Comparison of ENCODE assay signal across 1 cellular context in the genomic region with DNA sequence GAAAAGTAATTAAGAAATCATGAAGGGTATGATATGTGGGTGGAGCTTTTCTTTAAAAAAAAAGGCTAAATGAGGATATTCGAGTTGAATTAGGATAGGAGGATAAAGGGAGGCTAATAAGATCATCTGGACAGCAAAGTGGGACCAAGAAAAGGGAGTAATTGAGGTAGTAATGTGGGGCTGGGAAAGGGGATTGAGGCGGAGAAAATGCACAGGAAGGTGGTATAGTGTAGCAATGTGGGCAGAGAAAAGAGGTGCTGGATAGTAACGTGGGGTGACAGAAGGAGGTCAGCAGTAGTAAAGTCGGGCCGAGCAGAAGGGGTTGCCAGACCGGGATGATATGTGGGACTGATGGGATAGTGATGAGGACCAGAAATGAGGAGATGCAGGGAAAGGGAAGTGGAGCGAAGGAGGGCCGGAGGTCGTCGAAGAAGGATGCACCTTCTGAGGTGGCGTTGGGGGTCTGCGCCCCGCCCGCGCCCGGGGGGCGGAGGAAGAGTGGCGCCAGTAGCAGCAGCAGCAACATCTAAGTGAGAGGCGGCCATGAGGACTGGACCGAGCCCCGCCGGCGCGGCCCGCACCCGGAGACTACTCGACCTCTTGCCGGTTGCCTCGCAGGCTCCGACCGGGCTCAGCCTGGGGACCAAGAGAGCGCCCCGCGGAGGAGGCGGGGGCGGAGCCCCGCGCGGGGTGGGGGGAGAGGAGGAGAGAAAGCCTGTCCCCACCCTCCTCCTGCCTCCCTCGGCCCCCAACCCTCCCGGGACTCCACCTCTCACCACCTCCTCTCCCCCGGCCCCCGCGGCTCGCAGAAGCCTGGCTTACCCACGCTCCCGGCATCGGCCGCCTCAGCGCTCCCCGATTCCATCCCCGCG.
TF ChIP-seq lines count a peak whose summit lies in the region.

No MANE protein-coding gene starts in this region.

TF ChIP-seq in WTC11, 78 proteins besides CTCF, POLR2A, EP300 and RAD21 (continued from another document):
- TF ChIP-seq, protein P1, sequence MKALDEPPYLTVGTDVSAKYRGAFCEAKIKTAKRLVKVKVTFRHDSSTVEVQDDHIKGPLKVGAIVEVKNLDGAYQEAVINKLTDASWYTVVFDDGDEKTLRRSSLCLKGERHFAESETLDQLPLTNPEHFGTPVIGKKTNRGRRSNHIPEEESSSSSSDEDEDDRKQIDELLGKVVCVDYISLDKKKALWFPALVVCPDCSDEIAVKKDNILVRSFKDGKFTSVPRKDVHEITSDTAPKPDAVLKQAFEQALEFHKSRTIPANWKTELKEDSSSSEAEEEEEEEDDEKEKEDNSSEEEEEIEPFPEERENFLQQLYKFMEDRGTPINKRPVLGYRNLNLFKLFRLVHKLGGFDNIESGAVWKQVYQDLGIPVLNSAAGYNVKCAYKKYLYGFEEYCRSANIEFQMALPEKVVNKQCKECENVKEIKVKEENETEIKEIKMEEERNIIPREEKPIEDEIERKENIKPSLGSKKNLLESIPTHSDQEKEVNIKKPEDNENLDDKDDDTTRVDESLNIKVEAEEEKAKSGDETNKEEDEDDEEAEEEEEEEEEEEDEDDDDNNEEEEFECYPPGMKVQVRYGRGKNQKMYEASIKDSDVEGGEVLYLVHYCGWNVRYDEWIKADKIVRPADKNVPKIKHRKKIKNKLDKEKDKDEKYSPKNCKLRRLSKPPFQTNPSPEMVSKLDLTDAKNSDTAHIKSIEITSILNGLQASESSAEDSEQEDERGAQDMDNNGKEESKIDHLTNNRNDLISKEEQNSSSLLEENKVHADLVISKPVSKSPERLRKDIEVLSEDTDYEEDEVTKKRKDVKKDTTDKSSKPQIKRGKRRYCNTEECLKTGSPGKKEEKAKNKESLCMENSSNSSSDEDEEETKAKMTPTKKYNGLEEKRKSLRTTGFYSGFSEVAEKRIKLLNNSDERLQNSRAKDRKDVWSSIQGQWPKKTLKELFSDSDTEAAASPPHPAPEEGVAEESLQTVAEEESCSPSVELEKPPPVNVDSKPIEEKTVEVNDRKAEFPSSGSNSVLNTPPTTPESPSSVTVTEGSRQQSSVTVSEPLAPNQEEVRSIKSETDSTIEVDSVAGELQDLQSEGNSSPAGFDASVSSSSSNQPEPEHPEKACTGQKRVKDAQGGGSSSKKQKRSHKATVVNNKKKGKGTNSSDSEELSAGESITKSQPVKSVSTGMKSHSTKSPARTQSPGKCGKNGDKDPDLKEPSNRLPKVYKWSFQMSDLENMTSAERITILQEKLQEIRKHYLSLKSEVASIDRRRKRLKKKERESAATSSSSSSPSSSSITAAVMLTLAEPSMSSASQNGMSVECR (CRISPR knock-in tag; IDR thresholded peaks at IDR 0.05; ENCODE audit: borderline replicate concordance): 0 out of 2 replicates have a peak, but pooled peaks have one; percentile 16
- TF ChIP-seq, protein P2, sequence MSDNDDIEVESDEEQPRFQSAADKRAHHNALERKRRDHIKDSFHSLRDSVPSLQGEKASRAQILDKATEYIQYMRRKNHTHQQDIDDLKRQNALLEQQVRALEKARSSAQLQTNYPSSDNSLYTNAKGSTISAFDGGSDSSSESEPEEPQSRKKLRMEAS (CRISPR knock-in tag; IDR thresholded peaks at IDR 0.05): peak; percentile 23; the same call in 1 of the 2 replicates
- TF ChIP-seq ZNF317 (CRISPR knock-in tag; IDR thresholded peaks at IDR 0.05; ENCODE audit: borderline replicate concordance, low read depth) (no peak), SMAD3 (CRISPR knock-in tag; IDR thresholded peaks at IDR 0.05; ENCODE audit: borderline replicate concordance) (0 out of 2 replicates have a peak, but pooled peaks have one; percentile 35)
- TF ChIP-seq, protein P3, sequence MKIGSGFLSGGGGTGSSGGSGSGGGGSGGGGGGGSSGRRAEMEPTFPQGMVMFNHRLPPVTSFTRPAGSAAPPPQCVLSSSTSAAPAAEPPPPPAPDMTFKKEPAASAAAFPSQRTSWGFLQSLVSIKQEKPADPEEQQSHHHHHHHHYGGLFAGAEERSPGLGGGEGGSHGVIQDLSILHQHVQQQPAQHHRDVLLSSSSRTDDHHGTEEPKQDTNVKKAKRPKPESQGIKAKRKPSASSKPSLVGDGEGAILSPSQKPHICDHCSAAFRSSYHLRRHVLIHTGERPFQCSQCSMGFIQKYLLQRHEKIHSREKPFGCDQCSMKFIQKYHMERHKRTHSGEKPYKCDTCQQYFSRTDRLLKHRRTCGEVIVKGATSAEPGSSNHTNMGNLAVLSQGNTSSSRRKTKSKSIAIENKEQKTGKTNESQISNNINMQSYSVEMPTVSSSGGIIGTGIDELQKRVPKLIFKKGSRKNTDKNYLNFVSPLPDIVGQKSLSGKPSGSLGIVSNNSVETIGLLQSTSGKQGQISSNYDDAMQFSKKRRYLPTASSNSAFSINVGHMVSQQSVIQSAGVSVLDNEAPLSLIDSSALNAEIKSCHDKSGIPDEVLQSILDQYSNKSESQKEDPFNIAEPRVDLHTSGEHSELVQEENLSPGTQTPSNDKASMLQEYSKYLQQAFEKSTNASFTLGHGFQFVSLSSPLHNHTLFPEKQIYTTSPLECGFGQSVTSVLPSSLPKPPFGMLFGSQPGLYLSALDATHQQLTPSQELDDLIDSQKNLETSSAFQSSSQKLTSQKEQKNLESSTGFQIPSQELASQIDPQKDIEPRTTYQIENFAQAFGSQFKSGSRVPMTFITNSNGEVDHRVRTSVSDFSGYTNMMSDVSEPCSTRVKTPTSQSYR (CRISPR knock-in tag; IDR thresholded peaks at IDR 0.05): no peak
